In genomic region chr22:26847816-26848215, GRCh38 we compare ENCODE assay signal across 25 cellular contexts.
DNase-seq lines count a peak whose midpoint lies in the region; ATAC-seq, FAIRE-seq and TF ChIP-seq lines count a peak whose summit lies in the region.
"Had no signal": no experiment of that assay in that cellular context is flagged by ENCODE, and none has a peak within 500 bp of the region (broad histone marks: within the 10 kb centered on the region; RNA-seq: fewer than 3 reads in every experiment).

No MANE protein-coding gene starts in this region.

- H3K18ac ChIP-seq in neuronal stem cell (ENCODE audit: low read length): no peak overlapping the region

- no peaks in the 10 kb centered on the region for H3K36me3 Mint-ChIP-seq in activated CD8-positive, alpha-beta memory T cell treated with anti-CD3 and anti-CD28 coated beads, Interleukin-2, amount 10 ng/mL, durations not matched to agents 7 days and 5 days
- H3K36me3 Mint-ChIP-seq in endodermal cell (ENCODE audit: low read depth): no peaks in the 10 kb centered on the region

- H2AFZ ChIP-seq in neuronal stem cell (ENCODE audit: low read length): no peak overlapping the region
- H2AFZ ChIP-seq in smooth muscle cell (ENCODE audit: low read depth): no peak overlapping the region
- H2AFZ ChIP-seq: GM23338 had no signal

- no peak overlapping the region for H3K27ac ChIP-seq in endodermal cell (ENCODE audit: low read depth, low read length)
- H3K27ac ChIP-seq in neuronal stem cell (replicated peaks; ENCODE audit: low read length): no peak overlapping the region
- no peak overlapping the region for H3K27ac ChIP-seq in vagina
- no peak overlapping the region for H3K27ac ChIP-seq in smooth muscle cell (ENCODE audit: low read depth)
- H3K27ac ChIP-seq: 22Rv1, BLaER1, C4-2B had no signal

- no peaks in the 10 kb centered on the region for H4K20me1 ChIP-seq in smooth muscle cell (ENCODE audit: low read depth)

- H2BK12ac ChIP-seq in neuronal stem cell (ENCODE audit: low read length): no peak overlapping the region

- TF ChIP-seq CTCF in endodermal cell (conservative IDR thresholded peaks at IDR 0.05) (no peak), vagina (IDR thresholded peaks at IDR 0.05) (no peak), smooth muscle cell (IDR thresholded peaks at IDR 0.05; ENCODE audit: borderline replicate concordance, insufficient read depth, poor library complexity, severe bottlenecking) (no peak)

- no peaks in the 10 kb centered on the region for H3K9me3 ChIP-seq in endodermal cell (ENCODE audit: control insufficient read depth, low read length)
- H3K9me3 ChIP-seq in neuronal stem cell (replicated peaks in 1 of 2; ENCODE audit: control insufficient read depth in 2 of 2, insufficient read depth in 1 of 2, low read depth in 1 of 2, low read length in 2 of 2): no peaks in the 10 kb centered on the region
- H3K9me3 ChIP-seq in vagina: no peaks in the 10 kb centered on the region
- H3K9me3 ChIP-seq in smooth muscle cell (replicated peaks; ENCODE audit: low read depth): no peaks in the 10 kb centered on the region
- H3K9me3 ChIP-seq: BLaER1, Caco-2, HAP-1 had no signal

- H2BK15ac ChIP-seq in neuronal stem cell (ENCODE audit: low read length): no peak overlapping the region

- H3K4me3 ChIP-seq in endodermal cell (ENCODE audit: low read length) (no peak overlapping the region), neuronal stem cell (ENCODE audit: low read length in 2 of 2) (no peak overlapping the region), vagina (no peak overlapping the region), smooth muscle cell (no peak overlapping the region)
- H3K4me3 ChIP-seq: BLaER1, GM12878, GM23338, HAP-1 had no signal

- 92 to 100% methylated on average over 1 to 2 of the region's 2 CpGs for WGBS in endodermal cell (ENCODE audit: insufficient coverage in 1 of 2, insufficient read length in 1 of 2), 2 experiments
- no CpG with 5 or more reads among the region's 2 CpGs for WGBS in neuronal stem cell (ENCODE audit: extremely low coverage in 2 of 2, insufficient read length in 2 of 2, insufficient replicate concordance in 1 of 2), 2 donors
- 90% methylated on average over 2 of the region's 2 CpGs for WGBS in smooth muscle cell (ENCODE audit: low lambda C conversion rate)

- H4K8ac ChIP-seq in neuronal stem cell (ENCODE audit: low read depth, low read length): no peak overlapping the region

- FAIRE-seq in HTR-8/SVneo (lab: Jason Lieb, UNC): no peak
- FAIRE-seq: A204.1, D721Med, GM12878, GM19239 had no signal

- no peak overlapping the region for H3K23ac ChIP-seq in neuronal stem cell (ENCODE audit: low read depth, low read length, poor library complexity)

- H3K36me3 ChIP-seq in endodermal cell (ENCODE audit: control insufficient read depth, insufficient read depth, low read length) (no peaks in the 10 kb centered on the region), neuronal stem cell (replicated peaks in 1 of 2; ENCODE audit: control insufficient read depth in 2 of 2, insufficient read depth in 2 of 2, low read length in 2 of 2) (no peaks in the 10 kb centered on the region), vagina (no peaks in the 10 kb centered on the region), smooth muscle cell (ENCODE audit: low read depth) (no peaks in the 10 kb centered on the region)
- H3K36me3 ChIP-seq: BLaER1, HAP-1 had no signal

- no peak for TF ChIP-seq POLR2A in vagina (IDR thresholded peaks at IDR 0.05)

- no peak overlapping the region for H3K14ac ChIP-seq in neuronal stem cell (ENCODE audit: low read length)

- peak overlapping the region; percentile 2 for H2AK5ac ChIP-seq in neuronal stem cell (ENCODE audit: low read depth, low read length)

- H3K9me3 Mint-ChIP-seq in activated CD8-positive, alpha-beta memory T cell treated with anti-CD3 and anti-CD28 coated beads, Interleukin-2, amount 10 ng/mL, durations not matched to agents 7 days and 5 days (ENCODE audit: low read depth): no peaks in the 10 kb centered on the region
- no peaks in the 10 kb centered on the region for H3K9me3 Mint-ChIP-seq in endodermal cell
- H3K9me3 Mint-ChIP-seq: CD8-positive, alpha-beta T cell; GM23338; HFFc6 had no signal

- ATAC-seq in activated CD8-positive, alpha-beta memory T cell treated with anti-CD3 and anti-CD28 coated beads, Interleukin-2, amount 10 ng/mL, durations not matched to agents 7 days and 5 days: no peak
- ATAC-seq in SK-N-SH treated with all-trans-retinoic acid at 6 μM for 48 hours: no peak
- ATAC-seq: CD8-positive, alpha-beta T cell; GM12878; GM23338 had no signal

- H3K27me3 ChIP-seq in endodermal cell (ENCODE audit: control insufficient read depth, insufficient read depth, low read length, poor library complexity, severe bottlenecking) (peaks cover 5% of the 10 kb centered on the region), neuronal stem cell (ENCODE audit: control insufficient read depth in 3 of 3, insufficient read depth in 3 of 3, low read depth in 1 of 3, low read length in 3 of 3) (peaks cover 0 to 6% (median 0%) of the 10 kb centered on the region in 3 experiments), vagina (no peaks in the 10 kb centered on the region), smooth muscle cell (ENCODE audit: low read depth) (peaks cover 87% of the 10 kb centered on the region)
- H3K27me3 ChIP-seq: BLaER1 had no signal

- intact Hi-C loops in vagina (cut with DNase I): no loop called here

- peaks cover 19% of the 10 kb centered on the region for H3K4me1 Mint-ChIP-seq in activated CD8-positive, alpha-beta memory T cell treated with anti-CD3 and anti-CD28 coated beads, Interleukin-2, amount 10 ng/mL, durations not matched to agents 7 days and 5 days
- peaks cover 2% of the 10 kb centered on the region for H3K4me1 Mint-ChIP-seq in endodermal cell

- no peak overlapping the region for H3K9ac ChIP-seq in endodermal cell (ENCODE audit: extremely low read depth, low read length, poor library complexity, severe bottlenecking)
- no peak overlapping the region for H3K9ac ChIP-seq in neuronal stem cell (ENCODE audit: low read depth, low read length, poor library complexity)
- H3K9ac ChIP-seq in smooth muscle cell (ENCODE audit: low read depth): no peak overlapping the region
- H3K9ac ChIP-seq: BLaER1 had no signal

- H3K79me1 ChIP-seq in neuronal stem cell (ENCODE audit: low read depth, low read length): no peaks in the 10 kb centered on the region

- CTCF ChIA-PET in activated CD8-positive, alpha-beta memory T cell treated with anti-CD3 and anti-CD28 coated beads, Interleukin-2, amount 10 ng/mL, durations not matched to agents 7 days and 5 days (lab: Charles Lee): interaction anchor here (1.0 kb wide), 1 partner anchor 11 kb away, joined by 3 read pairs; no protein-coding TSS in a partner anchor

- no peak overlapping the region for H2BK5ac ChIP-seq in neuronal stem cell (ENCODE audit: low read length)

- H3K27me3 Mint-ChIP-seq in activated CD8-positive, alpha-beta memory T cell treated with anti-CD3 and anti-CD28 coated beads, Interleukin-2, amount 10 ng/mL, durations not matched to agents 7 days and 5 days: no peaks in the 10 kb centered on the region
- peaks cover 16% of the 10 kb centered on the region for H3K27me3 Mint-ChIP-seq in endodermal cell (ENCODE audit: insufficient read depth)
- H3K27me3 Mint-ChIP-seq: B cell; CD4-positive, CD25-positive, alpha-beta regulatory T cell had no signal

- no peaks in the 10 kb centered on the region for H3K4me1 ChIP-seq in endodermal cell (ENCODE audit: control insufficient read depth, insufficient read depth, low read length)
- peaks cover 8 to 10% of the 10 kb centered on the region in 2 donors for H3K4me1 ChIP-seq in neuronal stem cell (ENCODE audit: control insufficient read depth in 2 of 2, insufficient read depth in 1 of 2, low read depth in 1 of 2, low read length in 2 of 2)
- H3K4me1 ChIP-seq in vagina: no peaks in the 10 kb centered on the region
- H3K4me1 ChIP-seq in smooth muscle cell (ENCODE audit: low read depth): no peaks in the 10 kb centered on the region
- H3K4me1 ChIP-seq: Caco-2, HAP-1 had no signal

- no peaks in the 10 kb centered on the region for H3F3A ChIP-seq in smooth muscle cell (ENCODE audit: low read depth)

- H2BK120ac ChIP-seq in neuronal stem cell (ENCODE audit: low read depth, low read length): no peak overlapping the region

- DNase-seq in activated CD8-positive, alpha-beta memory T cell treated with anti-CD3 and anti-CD28 coated beads, Interleukin-2, amount 10 ng/mL, durations not matched to agents 7 days and 5 days: peak; percentile 16
- DNase-seq in activated CD8-positive, alpha-beta memory T cell treated with anti-CD3 and anti-CD28 coated beads for 24 hours: no peak
- DNase-seq in endodermal cell: peak; percentile 35
- DNase-seq in neuronal stem cell (ENCODE audit: low spot score): no peak
- DNase-seq in vagina (ENCODE audit: extremely low spot score in 2 of 2): peak; percentile 32 to 52
- no peak for DNase-seq in smooth muscle cell (lab: John Stamatoyannopoulos, UW; ENCODE audit: unreplicated experiment)
- no peak for DNase-seq in HTR-8/SVneo (ENCODE audit: insufficient read length, low spot score)
- DNase-seq: Caco-2; CD4-positive, CD25-positive, alpha-beta regulatory T cell; DMS 273 treated with DMSO at 0.1 percent for 48 hours; DMS79; GDM1; HFFc6 had no signal

- H4K91ac ChIP-seq in neuronal stem cell (ENCODE audit: low read depth, low read length, poor library complexity): no peak overlapping the region

- H3K79me2 ChIP-seq in smooth muscle cell (ENCODE audit: low read depth): no peaks in the 10 kb centered on the region

- H3K4me3 Mint-ChIP-seq in activated CD8-positive, alpha-beta memory T cell treated with anti-CD3 and anti-CD28 coated beads, Interleukin-2, amount 10 ng/mL, durations not matched to agents 7 days and 5 days: no peak overlapping the region
- H3K4me3 Mint-ChIP-seq in endodermal cell: no peak overlapping the region
- H3K4me3 Mint-ChIP-seq: B cell; CD4-positive, CD25-positive, alpha-beta regulatory T cell; CD8-positive, alpha-beta T cell; GM23338; HFFc6 had no signal

- H3K27ac Mint-ChIP-seq in activated CD8-positive, alpha-beta memory T cell treated with anti-CD3 and anti-CD28 coated beads, Interleukin-2, amount 10 ng/mL, durations not matched to agents 7 days and 5 days: no peak overlapping the region
- H3K27ac Mint-ChIP-seq in endodermal cell: no peak overlapping the region
- H3K27ac Mint-ChIP-seq: B cell; CD4-positive, CD25-positive, alpha-beta regulatory T cell; CD8-positive, alpha-beta T cell; GM23338; HFFc6 had no signal

- H3K4me2 ChIP-seq in neuronal stem cell (ENCODE audit: insufficient read depth, low read length, poor library complexity, severe bottlenecking) (no peak overlapping the region), smooth muscle cell (no peak overlapping the region)
- H3K4me2 ChIP-seq: GM23338 had no signal

- no peak overlapping the region for H3K4ac ChIP-seq in neuronal stem cell (ENCODE audit: low read length)

TF ChIP-seq in SK-N-SH treated with all-trans-retinoic acid at 6 μM for 48 hours, 23 proteins besides CTCF, POLR2A, EP300 and RAD21 (continues in another document):
- no peak for TF ChIP-seq RARB (CRISPR knock-in tag; IDR thresholded peaks at IDR 0.05)

Comparison
In these comparisons a context has a peak if more than half of its experiments do, and no peak if none do; other contexts are left out.
1. DNase-seq: peak in activated CD8-positive, alpha-beta memory T cell treated with anti-CD3 and anti-CD28 coated beads, Interleukin-2, amount 10 ng/mL, durations not matched to agents 7 days and 5 days (single experiment), endodermal cell (single experiment) and vagina (2 of 2); none in activated CD8-positive, alpha-beta memory T cell treated with anti-CD3 and anti-CD28 coated beads for 24 hours (single experiment), neuronal stem cell (single experiment), smooth muscle cell (single experiment) and HTR-8/SVneo (single experiment).